ENCODE assay signal across 2 cellular contexts in the genomic region with DNA sequence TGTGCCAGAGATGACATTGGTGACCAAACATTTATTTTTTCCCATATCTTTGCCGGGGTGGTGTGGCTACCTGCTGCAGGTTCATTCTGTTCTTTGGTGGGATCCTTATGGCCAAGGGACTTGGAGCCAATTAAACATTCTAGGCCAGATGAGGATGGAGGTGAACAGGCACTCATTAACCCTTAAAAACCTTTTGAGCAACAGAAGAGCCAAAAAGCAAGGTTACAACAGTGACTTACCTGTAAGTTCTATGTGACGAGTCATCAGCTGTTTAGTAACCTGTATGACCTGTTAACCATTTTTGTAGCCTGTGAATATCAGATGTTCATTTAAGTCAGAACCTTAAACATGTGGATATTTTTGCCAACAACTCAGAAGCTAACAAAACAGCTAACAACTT.
TF ChIP-seq lines count a peak whose summit lies in the region.

No MANE protein-coding gene starts in this region.

TF ChIP-seq in SK-N-SH, 30 proteins besides CTCF, POLR2A, EP300 and RAD21 (continued from another document):
- TF ChIP-seq, protein P1, sequence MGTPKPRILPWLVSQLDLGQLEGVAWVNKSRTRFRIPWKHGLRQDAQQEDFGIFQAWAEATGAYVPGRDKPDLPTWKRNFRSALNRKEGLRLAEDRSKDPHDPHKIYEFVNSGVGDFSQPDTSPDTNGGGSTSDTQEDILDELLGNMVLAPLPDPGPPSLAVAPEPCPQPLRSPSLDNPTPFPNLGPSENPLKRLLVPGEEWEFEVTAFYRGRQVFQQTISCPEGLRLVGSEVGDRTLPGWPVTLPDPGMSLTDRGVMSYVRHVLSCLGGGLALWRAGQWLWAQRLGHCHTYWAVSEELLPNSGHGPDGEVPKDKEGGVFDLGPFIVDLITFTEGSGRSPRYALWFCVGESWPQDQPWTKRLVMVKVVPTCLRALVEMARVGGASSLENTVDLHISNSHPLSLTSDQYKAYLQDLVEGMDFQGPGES (IDR thresholded peaks at IDR 0.05; ENCODE audit: low read depth, low read length): no peak
- TF ChIP-seq CHD2 (IDR thresholded peaks at IDR 0.05; ENCODE audit: low read length, partially characterized antibody) (no peak), TCF12 (IDR thresholded peaks at IDR 0.05) (no peak), TEAD4 (IDR thresholded peaks at IDR 0.05; ENCODE audit: borderline replicate concordance, insufficient read depth) (no peak), TAF1 (IDR thresholded peaks at IDR 0.05; ENCODE audit: borderline replicate concordance, low read depth, low read length) (no peak), REST (IDR thresholded peaks at IDR 0.05; ENCODE audit: low read depth, low read length) (no peak), RXRA (IDR thresholded peaks at IDR 0.05; ENCODE audit: borderline replicate concordance, low read depth) (no peak), RFX5 (IDR thresholded peaks at IDR 0.05; ENCODE audit: low read length) (no peak), YY1 (IDR thresholded peaks at IDR 0.05; ENCODE audit: low read depth) (no peak), ELF1 (IDR thresholded peaks at IDR 0.05) (no peak), POLR2AphosphoS5 (IDR thresholded peaks at IDR 0.05; ENCODE audit: low read depth, low read length) (no peak), JUND (IDR thresholded peaks at IDR 0.05) (no peak), FOXJ3 (CRISPR knock-in tag; IDR thresholded peaks at IDR 0.05) (no peak), GABPA (IDR thresholded peaks at IDR 0.05; ENCODE audit: low read depth) (no peak), RCOR1 (IDR thresholded peaks at IDR 0.05; ENCODE audit: low read length) (no peak)
- TF ChIP-seq, protein P2, sequence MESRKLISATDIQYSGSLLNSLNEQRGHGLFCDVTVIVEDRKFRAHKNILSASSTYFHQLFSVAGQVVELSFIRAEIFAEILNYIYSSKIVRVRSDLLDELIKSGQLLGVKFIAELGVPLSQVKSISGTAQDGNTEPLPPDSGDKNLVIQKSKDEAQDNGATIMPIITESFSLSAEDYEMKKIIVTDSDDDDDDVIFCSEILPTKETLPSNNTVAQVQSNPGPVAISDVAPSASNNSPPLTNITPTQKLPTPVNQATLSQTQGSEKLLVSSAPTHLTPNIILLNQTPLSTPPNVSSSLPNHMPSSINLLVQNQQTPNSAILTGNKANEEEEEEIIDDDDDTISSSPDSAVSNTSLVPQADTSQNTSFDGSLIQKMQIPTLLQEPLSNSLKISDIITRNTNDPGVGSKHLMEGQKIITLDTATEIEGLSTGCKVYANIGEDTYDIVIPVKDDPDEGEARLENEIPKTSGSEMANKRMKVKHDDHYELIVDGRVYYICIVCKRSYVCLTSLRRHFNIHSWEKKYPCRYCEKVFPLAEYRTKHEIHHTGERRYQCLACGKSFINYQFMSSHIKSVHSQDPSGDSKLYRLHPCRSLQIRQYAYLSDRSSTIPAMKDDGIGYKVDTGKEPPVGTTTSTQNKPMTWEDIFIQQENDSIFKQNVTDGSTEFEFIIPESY (IDR thresholded peaks at IDR 0.05; ENCODE audit: borderline replicate concordance, low read depth): no peak
- TF ChIP-seq, protein P3, sequence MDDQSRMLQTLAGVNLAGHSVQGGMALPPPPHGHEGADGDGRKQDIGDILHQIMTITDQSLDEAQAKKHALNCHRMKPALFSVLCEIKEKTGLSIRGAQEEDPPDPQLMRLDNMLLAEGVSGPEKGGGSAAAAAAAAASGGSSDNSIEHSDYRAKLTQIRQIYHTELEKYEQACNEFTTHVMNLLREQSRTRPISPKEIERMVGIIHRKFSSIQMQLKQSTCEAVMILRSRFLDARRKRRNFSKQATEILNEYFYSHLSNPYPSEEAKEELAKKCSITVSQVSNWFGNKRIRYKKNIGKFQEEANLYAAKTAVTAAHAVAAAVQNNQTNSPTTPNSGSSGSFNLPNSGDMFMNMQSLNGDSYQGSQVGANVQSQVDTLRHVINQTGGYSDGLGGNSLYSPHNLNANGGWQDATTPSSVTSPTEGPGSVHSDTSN (IDR thresholded peaks at IDR 0.05): no peak

TF ChIP-seq in SK-N-SH treated with all-trans-retinoic acid at 6 μM for 48 hours, 23 proteins besides CTCF, POLR2A, EP300 and RAD21 (continued from another document):
- TF ChIP-seq, protein P4, sequence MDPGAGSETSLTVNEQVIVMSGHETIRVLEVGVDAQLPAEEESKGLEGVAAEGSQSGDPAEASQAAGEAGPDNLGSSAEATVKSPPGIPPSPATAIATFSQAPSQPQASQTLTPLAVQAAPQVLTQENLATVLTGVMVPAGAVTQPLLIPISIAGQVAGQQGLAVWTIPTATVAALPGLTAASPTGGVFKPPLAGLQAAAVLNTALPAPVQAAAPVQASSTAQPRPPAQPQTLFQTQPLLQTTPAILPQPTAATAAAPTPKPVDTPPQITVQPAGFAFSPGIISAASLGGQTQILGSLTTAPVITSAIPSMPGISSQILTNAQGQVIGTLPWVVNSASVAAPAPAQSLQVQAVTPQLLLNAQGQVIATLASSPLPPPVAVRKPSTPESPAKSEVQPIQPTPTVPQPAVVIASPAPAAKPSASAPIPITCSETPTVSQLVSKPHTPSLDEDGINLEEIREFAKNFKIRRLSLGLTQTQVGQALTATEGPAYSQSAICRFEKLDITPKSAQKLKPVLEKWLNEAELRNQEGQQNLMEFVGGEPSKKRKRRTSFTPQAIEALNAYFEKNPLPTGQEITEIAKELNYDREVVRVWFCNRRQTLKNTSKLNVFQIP (CRISPR knock-in tag; IDR thresholded peaks at IDR 0.05; ENCODE audit: borderline replicate concordance, low read depth): no peak
- TF ChIP-seq CSRNP3 (CRISPR knock-in tag; IDR thresholded peaks at IDR 0.05) (no peak), RARB (CRISPR knock-in tag; IDR thresholded peaks at IDR 0.05) (no peak), PPARA (CRISPR knock-in tag; IDR thresholded peaks at IDR 0.05; ENCODE audit: borderline replicate concordance) (no peak), BACH2 (CRISPR knock-in tag; IDR thresholded peaks at IDR 0.05; ENCODE audit: borderline replicate concordance) (no peak), ZC3H10 (CRISPR knock-in tag; IDR thresholded peaks at IDR 0.05) (no peak), ISL1 (CRISPR knock-in tag; IDR thresholded peaks at IDR 0.05) (no peak), CSDC2 (CRISPR knock-in tag; IDR thresholded peaks at IDR 0.05) (no peak), OSR1 (CRISPR knock-in tag; IDR thresholded peaks at IDR 0.05) (no peak), ARNTL (CRISPR knock-in tag; IDR thresholded peaks at IDR 0.05; ENCODE audit: borderline replicate concordance, low read depth) (no peak), ZNF565 (CRISPR knock-in tag; conservative IDR thresholded peaks at IDR 0.05; ENCODE audit: low read depth) (no peak), ZFP3 (CRISPR knock-in tag; IDR thresholded peaks at IDR 0.05) (no peak), ESRRG (CRISPR knock-in tag; IDR thresholded peaks at IDR 0.05) (no peak), PATZ1 (CRISPR knock-in tag; IDR thresholded peaks at IDR 0.05; ENCODE audit: borderline replicate concordance) (no peak), ZNF8 (CRISPR knock-in tag; IDR thresholded peaks at IDR 0.05) (no peak), TOX (CRISPR knock-in tag; IDR thresholded peaks at IDR 0.05; ENCODE audit: borderline replicate concordance) (no peak), ZNF70 (CRISPR knock-in tag; IDR thresholded peaks at IDR 0.05) (no peak)
- TF ChIP-seq, protein P5, sequence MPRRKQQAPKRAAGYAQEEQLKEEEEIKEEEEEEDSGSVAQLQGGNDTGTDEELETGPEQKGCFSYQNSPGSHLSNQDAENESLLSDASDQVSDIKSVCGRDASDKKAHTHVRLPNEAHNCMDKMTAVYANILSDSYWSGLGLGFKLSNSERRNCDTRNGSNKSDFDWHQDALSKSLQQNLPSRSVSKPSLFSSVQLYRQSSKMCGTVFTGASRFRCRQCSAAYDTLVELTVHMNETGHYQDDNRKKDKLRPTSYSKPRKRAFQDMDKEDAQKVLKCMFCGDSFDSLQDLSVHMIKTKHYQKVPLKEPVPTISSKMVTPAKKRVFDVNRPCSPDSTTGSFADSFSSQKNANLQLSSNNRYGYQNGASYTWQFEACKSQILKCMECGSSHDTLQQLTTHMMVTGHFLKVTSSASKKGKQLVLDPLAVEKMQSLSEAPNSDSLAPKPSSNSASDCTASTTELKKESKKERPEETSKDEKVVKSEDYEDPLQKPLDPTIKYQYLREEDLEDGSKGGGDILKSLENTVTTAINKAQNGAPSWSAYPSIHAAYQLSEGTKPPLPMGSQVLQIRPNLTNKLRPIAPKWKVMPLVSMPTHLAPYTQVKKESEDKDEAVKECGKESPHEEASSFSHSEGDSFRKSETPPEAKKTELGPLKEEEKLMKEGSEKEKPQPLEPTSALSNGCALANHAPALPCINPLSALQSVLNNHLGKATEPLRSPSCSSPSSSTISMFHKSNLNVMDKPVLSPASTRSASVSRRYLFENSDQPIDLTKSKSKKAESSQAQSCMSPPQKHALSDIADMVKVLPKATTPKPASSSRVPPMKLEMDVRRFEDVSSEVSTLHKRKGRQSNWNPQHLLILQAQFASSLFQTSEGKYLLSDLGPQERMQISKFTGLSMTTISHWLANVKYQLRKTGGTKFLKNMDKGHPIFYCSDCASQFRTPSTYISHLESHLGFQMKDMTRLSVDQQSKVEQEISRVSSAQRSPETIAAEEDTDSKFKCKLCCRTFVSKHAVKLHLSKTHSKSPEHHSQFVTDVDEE (CRISPR knock-in tag; IDR thresholded peaks at IDR 0.05): no peak
